8 cellular contexts compared by ENCODE assay signal in the genomic region with DNA sequence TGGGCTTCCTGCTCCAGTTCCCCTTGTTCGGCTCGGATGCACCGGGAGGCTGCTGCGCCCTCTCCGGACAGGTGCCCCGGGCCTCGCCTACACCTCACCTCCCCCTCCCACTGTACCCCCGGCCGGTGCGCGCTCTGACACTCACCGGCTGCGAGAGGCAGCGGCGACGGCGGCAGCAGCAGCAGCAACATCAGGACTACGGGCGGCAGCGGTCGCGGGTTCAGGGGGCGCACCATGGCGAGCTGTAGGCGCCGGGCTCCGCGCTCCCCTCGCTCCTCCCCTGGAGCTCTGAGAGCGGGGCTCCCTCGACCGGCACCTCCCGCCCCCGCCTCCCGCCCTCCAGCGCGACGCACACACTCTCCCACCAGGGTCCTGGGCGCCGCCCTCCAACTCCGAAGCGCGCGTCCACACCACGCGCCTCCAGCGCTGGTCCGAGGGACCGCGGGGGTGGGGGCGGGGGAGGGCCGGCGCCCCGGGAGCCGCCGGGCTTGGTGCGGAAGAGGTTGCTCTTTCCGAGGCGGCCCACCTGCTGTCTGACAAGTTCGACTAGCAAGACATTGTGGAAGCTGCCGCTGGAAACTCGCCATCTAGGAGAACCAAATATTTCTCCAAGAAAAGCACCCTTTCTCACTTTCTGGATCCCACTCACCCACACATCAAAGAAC. TPM values are rescaled to one million over a fixed set of nuclear protein-coding genes. Genes with fewer than 3 reads are reported as not detected.
DNase-seq lines count a peak whose midpoint lies in the region; ATAC-seq, FAIRE-seq and TF ChIP-seq lines count a peak whose summit lies in the region.

A gene with protein sequence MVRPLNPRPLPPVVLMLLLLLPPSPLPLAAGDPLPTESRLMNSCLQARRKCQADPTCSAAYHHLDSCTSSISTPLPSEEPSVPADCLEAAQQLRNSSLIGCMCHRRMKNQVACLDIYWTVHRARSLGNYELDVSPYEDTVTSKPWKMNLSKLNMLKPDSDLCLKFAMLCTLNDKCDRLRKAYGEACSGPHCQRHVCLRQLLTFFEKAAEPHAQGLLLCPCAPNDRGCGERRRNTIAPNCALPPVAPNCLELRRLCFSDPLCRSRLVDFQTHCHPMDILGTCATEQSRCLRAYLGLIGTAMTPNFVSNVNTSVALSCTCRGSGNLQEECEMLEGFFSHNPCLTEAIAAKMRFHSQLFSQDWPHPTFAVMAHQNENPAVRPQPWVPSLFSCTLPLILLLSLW (minus strand): TSS at position 433 of the 665 bp plus-strand sequence. CDS start 197 bp downstream, at position 236.

- H3K4me2 ChIP-seq in GM12878 (ENCODE audit: control insufficient read depth, insufficient read depth) = peak within 1 kb of the TSS; percentile 84

- H4K20me1 ChIP-seq in GM12878 (ENCODE audit: control insufficient read depth, insufficient read depth) = no peaks in the 10 kb centered on the region

- in situ Hi-C loops in GM12878 (cut with MboI) = no loop called here
- in situ Hi-C loops in transverse colon (cut with MboI; ENCODE audit: low pct_ligation_motif_present in 1 of 4, low pct_unique_long_range_greater_than_20kb in 1 of 4, low sequenced_read_pairs in 3 of 4) = no loop called here

- BruUV-seq in GM12878 (replicated peaks; lab: Mats Ljungman, UMichigan) = no TSS peak

- DNase-seq in stimulated activated CD4-positive, alpha-beta T cell treated with anti-CD3 and anti-CD28 coated beads, Interleukin-15, amount 100 ng/mL, for 24 hours = peak; percentile 31
- no peak for DNase-seq in stimulated activated CD4-positive, alpha-beta T cell treated with anti-CD3 and anti-CD28 coated beads, Interleukin-4, amount 100 ng/mL, for 24 hours
- no peak for DNase-seq in GM12878 (ENCODE audit: low read depth, low spot score)
- peak; percentile 82 for DNase-seq in left kidney (ENCODE audit: low read depth, low spot score)
- no peak for DNase-seq in transverse colon
- DNase-seq in NCI-H2081 treated with DMSO at 0.1 percent for 48 hours (lab: John Stamatoyannopoulos, UW) = no peak
- DNase-seq in NCI-H187 treated with DMSO at 0.1 percent for 48 hours (lab: John Stamatoyannopoulos, UW) = no peak

- RAD21 ChIA-PET in GM12878 (lab: Charles Lee; ENCODE audit: unreplicated experiment) = no interaction called here

- TF ChIP-seq POLR2A in GM12878 (IDR thresholded peaks at IDR 0.05; ENCODE audit: low read depth, low read length) (no peak), transverse colon (IDR thresholded peaks at IDR 0.05) (no peak)

- H3K27me3 ChIP-seq in GM12878 (replicated peaks in 1 of 2; ENCODE audit: control insufficient read depth in 2 of 2, insufficient read depth in 2 of 2, low read length in 1 of 2) (peaks cover 0 to 2% of the 10 kb centered on the region in 2 experiments; a peak in 1 of 4 replicates), transverse colon (peaks cover 25% of the 10 kb centered on the region)

- H2AFZ ChIP-seq in GM12878 (ENCODE audit: control insufficient read depth, low read depth, low read length) = peak within 1 kb of the TSS; percentile 29

- no peak for TF ChIP-seq CTCF in GM12878 (IDR thresholded peaks at IDR 0.05 in 2 of 3, conservative IDR thresholded peaks at IDR 0.05 in 1 of 3; ENCODE audit: control insufficient read depth in 2 of 3, extremely low read depth in 1 of 3, insufficient read depth in 1 of 3, low read depth in 3 of 3, low read length in 3 of 3)
- no peak for TF ChIP-seq CTCF in transverse colon (IDR thresholded peaks at IDR 0.05)

- peak; percentile 77 for ATAC-seq in GM12878
- no peak for ATAC-seq in GM19455 (IDR thresholded peaks at IDR 0.05; ENCODE audit: unreplicated experiment)

- no peak for FAIRE-seq in GM12878 (lab: Jason Lieb, UNC)

- intact Hi-C loops in GM12878 (cut with micrococcal nuclease; ENCODE audit: unreplicated experiment) (no loop called here), transverse colon (cut with DNase I; ENCODE audit: low total_unique reads) (no loop called here)

- CTCF ChIA-PET in GM12878 (lab: Yijun Ruan, JAX) = interaction anchor here (0.5 to 0.7 kb wide), 2 partner anchors 79 to 97 kb away, joined by 3 read pairs; no protein-coding TSS in a partner anchor

- no peaks in the 10 kb centered on the region for H3K9me3 ChIP-seq in GM12878 (replicated peaks; ENCODE audit: control insufficient read depth, insufficient read depth, low read length)
- H3K9me3 ChIP-seq in transverse colon = no peaks in the 10 kb centered on the region

- no peaks in the 10 kb centered on the region for H3K79me2 ChIP-seq in GM12878 (ENCODE audit: control insufficient read depth, insufficient read depth, low read length)

- H3K4me1 ChIP-seq in GM12878 (ENCODE audit: control insufficient read depth, insufficient read depth, low read length) = no peaks in the 10 kb centered on the region; the same call in 1 of the 2 replicates
- peaks cover 0 to 8% (median 6%) of the 10 kb centered on the region in 4 donors for H3K4me1 ChIP-seq in transverse colon

- SMC1A ChIA-PET in GM12878 (lab: Charles Lee; ENCODE audit: uncharacterized antibody, unreplicated experiment) = no interaction called here

- under 1% methylated on average over 39 of the region's 62 CpGs for WGBS in GM12878 (ENCODE audit: insufficient coverage, insufficient replicate concordance, low lambda C conversion rate, missing lambda C conversion rate)
- 4% methylated on average over 34 of the region's 62 CpGs; no CpG with 5 or more reads in 1 of the 2 donors for WGBS in transverse colon (ENCODE audit: low coverage in 1 of 2), 2 donors

- peak within 1 kb of the TSS; percentile 47; the same call in 1 of the 2 replicates for H3K4me3 ChIP-seq in GM12878
- peak within 1 kb of the TSS in 3 of 4 donors; percentile 10 to 48 (median 26) for H3K4me3 ChIP-seq in transverse colon

- H3K27ac ChIP-seq in GM12878 (ENCODE audit: control insufficient read depth, insufficient read depth) (no peak within 1 kb of the TSS), transverse colon (no peak within 1 kb of the TSS)

- TF ChIP-seq RAD21 in GM12878 (IDR thresholded peaks at IDR 0.05; ENCODE audit: insufficient read depth, low read depth, low read length) = no peak

- H3K9ac ChIP-seq in GM12878 (ENCODE audit: control insufficient read depth, insufficient read depth, low read length) = no peak within 1 kb of the TSS; the same call in 1 of the 2 replicates

- H3K36me3 ChIP-seq in GM12878 (ENCODE audit: control insufficient read depth in 2 of 2, insufficient read depth in 2 of 2, low read length in 1 of 2) = no peaks in the 10 kb centered on the region
- no peaks in the 10 kb centered on the region for H3K36me3 ChIP-seq in transverse colon

- POLR2A ChIA-PET in GM12878 (lab: Charles Lee) = no interaction called here

- TF ChIP-seq EP300 in GM12878 (IDR thresholded peaks at IDR 0.05; ENCODE audit: borderline replicate concordance in 1 of 2, control insufficient read depth in 1 of 2, low read depth in 2 of 2, low read length in 2 of 2) (no peak), transverse colon (IDR thresholded peaks at IDR 0.05; ENCODE audit: low read depth) (no peak)

TF ChIP-seq in GM12878, 131 proteins besides CTCF, POLR2A, EP300 and RAD21 (continues in another document):
- TF ChIP-seq, protein P1, sequence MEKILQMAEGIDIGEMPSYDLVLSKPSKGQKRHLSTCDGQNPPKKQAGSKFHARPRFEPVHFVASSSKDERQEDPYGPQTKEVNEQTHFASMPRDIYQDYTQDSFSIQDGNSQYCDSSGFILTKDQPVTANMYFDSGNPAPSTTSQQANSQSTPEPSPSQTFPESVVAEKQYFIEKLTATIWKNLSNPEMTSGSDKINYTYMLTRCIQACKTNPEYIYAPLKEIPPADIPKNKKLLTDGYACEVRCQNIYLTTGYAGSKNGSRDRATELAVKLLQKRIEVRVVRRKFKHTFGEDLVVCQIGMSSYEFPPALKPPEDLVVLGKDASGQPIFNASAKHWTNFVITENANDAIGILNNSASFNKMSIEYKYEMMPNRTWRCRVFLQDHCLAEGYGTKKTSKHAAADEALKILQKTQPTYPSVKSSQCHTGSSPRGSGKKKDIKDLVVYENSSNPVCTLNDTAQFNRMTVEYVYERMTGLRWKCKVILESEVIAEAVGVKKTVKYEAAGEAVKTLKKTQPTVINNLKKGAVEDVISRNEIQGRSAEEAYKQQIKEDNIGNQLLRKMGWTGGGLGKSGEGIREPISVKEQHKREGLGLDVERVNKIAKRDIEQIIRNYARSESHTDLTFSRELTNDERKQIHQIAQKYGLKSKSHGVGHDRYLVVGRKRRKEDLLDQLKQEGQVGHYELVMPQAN (conservative IDR thresholded peaks at IDR 0.05) = no peak
- TF ChIP-seq SPI1 (IDR thresholded peaks at IDR 0.05; ENCODE audit: borderline replicate concordance, insufficient read depth, low read depth, low read length) (no peak), KDM1A (IDR thresholded peaks at IDR 0.05; ENCODE audit: borderline replicate concordance) (no peak), JUND (IDR thresholded peaks at IDR 0.05; ENCODE audit: low read depth, low read length) (no peak)

RNA-seq across cellular contexts. Expression of the gene that starts here (rescaled TPM):
- total RNA-seq in GM12878 (2013; cell fraction: nucleolus; rRNA removed) = 0.32 TPM in 1 of 2 replicates, not detected in the other
- total RNA-seq in GM12878 (2014; rRNA removed) = not detected in 2 replicates
- not detected in 2 replicates for total RNA-seq in GM12878 (2014; rRNA removed; fragmentation: Illumina TruSeq; extraction: Trizol)
- total RNA-seq in GM12878 (2021) = 0.10 TPM in 1 of 2 replicates, not detected in the other
- not detected for polyA plus RNA-seq in GM12878 (2011; ENCODE audit: low read depth)
- polyA plus RNA-seq in GM12878 (2011; rRNA removed) = not detected in 2 replicates
- 0.04 and 0.07 TPM in 2 replicates for polyA plus RNA-seq in GM12878 (2011; cell fraction: cytosol; rRNA removed)
- 0.15 TPM in 1 of 2 replicates, not detected in the other for polyA plus RNA-seq in GM12878 (2011; cell fraction: nucleus; rRNA removed)
- 0.11 TPM in 1 of 2 replicates, not detected in the other for polyA plus RNA-seq in GM12878 (2012)
- polyA plus RNA-seq in GM12878 (2014; fragmentation: Illumina TruSeq; extraction: Trizol) = 0.06 TPM in 1 of 2 replicates, not detected in the other
- not detected for polyA plus RNA-seq in GM12878 (2014; fragmentation: Nextera tagmentation; extraction: Ambion mirVana)
- polyA plus RNA-seq in GM12878 (2014; rRNA removed) = 0.24 TPM in 1 of 2 replicates, not detected in the other
- polyA plus RNA-seq in GM12878 (2016; fragmentation: Nextera tagmentation; extraction: Ambion mirVana) = under 1 TPM in 1 of 2 experiments, not detected in 1; 0.08 TPM
- not detected in 2 replicates for polyA minus RNA-seq in GM12878 (2011; rRNA and poly(A)+ RNA removed)
- polyA minus RNA-seq in GM12878 (2011; cell fraction: cytosol; rRNA and poly(A)+ RNA removed) = not detected in 2 replicates
- polyA minus RNA-seq in GM12878 (2011; cell fraction: nucleus; rRNA and poly(A)+ RNA removed) = not detected in 2 replicates
- total RNA-seq in transverse colon = 1 to 10 TPM in 1 of 4 donors, under 1 TPM in 2, not detected in 1; 0.48 to 3.4 (median 0.55) TPM

Comparison
In these comparisons a context has a peak if more than half of its experiments do, and no peak if none do; other contexts are left out.
1. DNase-seq: peak in stimulated activated CD4-positive, alpha-beta T cell treated with anti-CD3 and anti-CD28 coated beads, Interleukin-15, amount 100 ng/mL, for 24 hours (single experiment) and left kidney (single experiment); none in stimulated activated CD4-positive, alpha-beta T cell treated with anti-CD3 and anti-CD28 coated beads, Interleukin-4, amount 100 ng/mL, for 24 hours (single experiment), GM12878 (single experiment), transverse colon (single experiment), NCI-H2081 treated with DMSO at 0.1 percent for 48 hours (single experiment) and NCI-H187 treated with DMSO at 0.1 percent for 48 hours (single experiment).
2. Peak in ATAC-seq, H3K4me3 ChIP-seq and H3K4me2 ChIP-seq in GM12878; RNA of the gene not detected or under 1 TPM.